In genomic region chr5:113965225-113965624, GRCh38 we compare ENCODE assay signal across 41 cellular contexts.
"Had no signal": no experiment of that assay in that cellular context is flagged by ENCODE, and none has a peak within 500 bp of the region (broad histone marks: within the 10 kb centered on the region; RNA-seq: fewer than 3 reads in every experiment).

No MANE protein-coding gene starts in this region.

- FAIRE-seq: bronchial epithelial cell, TTC549 had no signal

- H3K4me3 Mint-ChIP-seq: activated CD4-positive, alpha-beta memory T cell treated with anti-CD3 and anti-CD28 coated beads, Interleukin-2, amount 10 ng/mL, durations not matched to agents 7 days and 5 days; activated CD4-positive, alpha-beta T cell treated with anti-CD3 and anti-CD28 coated beads for 36 hours; activated CD4-positive, alpha-beta T cell treated with anti-CD3 and anti-CD28 coated beads, Interleukin-2, amount 10 ng/mL, durations not matched to agents 7 days and 5 days; activated CD8-positive, alpha-beta T cell treated with anti-CD3 and anti-CD28 coated beads, Interleukin-2, amount 10 ng/mL, durations not matched to agents 7 days and 5 days; activated naive CD4-positive, alpha-beta T cell treated with anti-CD3 and anti-CD28 coated beads, Interleukin-2, amount 10 ng/mL, durations not matched to agents 7 days and 5 days; activated naive CD4-positive, alpha-beta T cell treated with anti-CD3 and anti-CD28 coated beads, Interleukin-2, amount 50 U/mL, for 24 hours; activated naive CD8-positive, alpha-beta T cell; activated naive CD8-positive, alpha-beta T cell treated with anti-CD3 and anti-CD28 coated beads, Interleukin-2, amount 10 ng/mL, durations not matched to agents 7 days and 5 days; activated naive CD8-positive, alpha-beta T cell treated with anti-CD3 and anti-CD28 coated beads, Interleukin-2, amount 50 U/mL, for 24 hours; brain; central memory CD8-positive, alpha-beta T cell; T-helper 1 cell treated with Interleukin-12 subunit alpha and Interleukin-12 subunit beta and Interleukin-4 antibody, amounts not matched to agents 30 μg/mL and 1 μg/mL, for 36 hours; T-helper 2 cell treated with Interferon-gamma antibody and Interleukin-4, amounts not matched to agents 5 μg/mL and 100 μg/mL, for 36 hours; WTC11 had no signal

- H3K4me3 ChIP-seq: ascending aorta, cardiac muscle cell had no signal

- DNase-seq: activated CD4-positive, alpha-beta memory T cell treated with anti-CD3 and anti-CD28 coated beads, Interleukin-2, amount 10 ng/mL, durations not matched to agents 7 days and 5 days; activated CD4-positive, alpha-beta T cell treated with anti-CD3 and anti-CD28 coated beads for 1 hour; activated CD4-positive, alpha-beta T cell treated with anti-CD3 and anti-CD28 coated beads for 36 hours; activated CD4-positive, alpha-beta T cell treated with anti-CD3 and anti-CD28 coated beads for 48 hours; activated CD4-positive, alpha-beta T cell treated with anti-CD3 and anti-CD28 coated beads, Interleukin-2, amount 10 ng/mL, durations not matched to agents 7 days and 5 days; activated CD4-positive, alpha-beta T cell treated with anti-CD3 and anti-CD28 coated beads, Interleukin-2, amount 50 U/mL, for 48 hours; activated CD4-positive, CD25-positive, alpha-beta regulatory T cell; activated CD8-positive, alpha-beta memory T cell treated with anti-CD3 and anti-CD28 coated beads for 24 hours; activated CD8-positive, alpha-beta memory T cell treated with anti-CD3 and anti-CD28 coated beads, Interleukin-2, amount 50 U/mL, for 4 hours; activated CD8-positive, alpha-beta T cell treated with anti-CD3 and anti-CD28 coated beads, Interleukin-2, amount 10 ng/mL, durations not matched to agents 7 days and 5 days; activated effector memory CD4-positive, alpha-beta T cell treated with Interleukin-2 at 50 U/mL for 16 hours; activated gamma-delta T cell; activated naive CD4-positive, alpha-beta T cell treated with anti-CD3 and anti-CD28 coated beads, Interleukin-2, amount 10 ng/mL, durations not matched to agents 7 days and 5 days; activated naive CD4-positive, alpha-beta T cell treated with Interleukin-2 at 50 U/mL for 16 hours; activated naive CD8-positive, alpha-beta T cell treated with anti-CD3 and anti-CD28 coated beads, Interleukin-2, amount 10 ng/mL, durations not matched to agents 7 days and 5 days; activated naive CD8-positive, alpha-beta T cell treated with anti-CD3 and anti-CD28 coated beads, Interleukin-2, amount 50 U/mL, for 24 hours; activated T-cell treated with anti-CD3 and anti-CD28 coated beads for 4 hours; activated T-cell treated with anti-CD3 and anti-CD28 coated beads, Interleukin-2, amount 50 U/mL, for 1 hour; activated T-cell treated with anti-CD3 and anti-CD28 coated beads, Interleukin-2, amount 50 U/mL, for 48 hours; amygdala; anterior cingulate cortex; caudate nucleus; cerebellar nuclear complex; SW 1271; T-helper 1 cell; T-helper 2 cell; T-helper 9 cell; WERI-Rb-1 had no signal

- H3K9me3 ChIP-seq: ascending aorta had no signal

- H3K27ac Mint-ChIP-seq: activated CD4-positive, alpha-beta memory T cell treated with anti-CD3 and anti-CD28 coated beads, Interleukin-2, amount 10 ng/mL, durations not matched to agents 7 days and 5 days; activated CD4-positive, alpha-beta T cell treated with anti-CD3 and anti-CD28 coated beads for 36 hours; activated CD4-positive, alpha-beta T cell treated with anti-CD3 and anti-CD28 coated beads, Interleukin-2, amount 10 ng/mL, durations not matched to agents 7 days and 5 days; activated CD8-positive, alpha-beta T cell treated with anti-CD3 and anti-CD28 coated beads, Interleukin-2, amount 10 ng/mL, durations not matched to agents 7 days and 5 days; activated naive CD4-positive, alpha-beta T cell treated with anti-CD3 and anti-CD28 coated beads, Interleukin-2, amount 10 ng/mL, durations not matched to agents 7 days and 5 days; activated naive CD4-positive, alpha-beta T cell treated with anti-CD3 and anti-CD28 coated beads, Interleukin-2, amount 50 U/mL, for 24 hours; activated naive CD8-positive, alpha-beta T cell; activated naive CD8-positive, alpha-beta T cell treated with anti-CD3 and anti-CD28 coated beads, Interleukin-2, amount 10 ng/mL, durations not matched to agents 7 days and 5 days; activated naive CD8-positive, alpha-beta T cell treated with anti-CD3 and anti-CD28 coated beads, Interleukin-2, amount 50 U/mL, for 24 hours; activated T-helper 2 cell treated with anti-CD3 and anti-CD28 coated beads, Interferon-gamma antibody, Interleukin-2, Interleukin-4, amounts not matched to agents 10 μg/mL and 5 μg/mL and 100 μg/mL, durations not matched to agents 14 hours and 24 hours and 36 hours; brain; T-helper 1 cell treated with Interleukin-12 subunit alpha and Interleukin-12 subunit beta and Interleukin-4 antibody, amounts not matched to agents 30 μg/mL and 1 μg/mL, for 36 hours; T-helper 2 cell treated with Interferon-gamma antibody and Interleukin-4, amounts not matched to agents 5 μg/mL and 100 μg/mL, for 36 hours; WTC11 had no signal

- H3K4me1 Mint-ChIP-seq: activated CD4-positive, alpha-beta memory T cell treated with anti-CD3 and anti-CD28 coated beads, Interleukin-2, amount 10 ng/mL, durations not matched to agents 7 days and 5 days; activated CD4-positive, alpha-beta T cell treated with anti-CD3 and anti-CD28 coated beads for 36 hours; activated CD4-positive, alpha-beta T cell treated with anti-CD3 and anti-CD28 coated beads, Interleukin-2, amount 10 ng/mL, durations not matched to agents 7 days and 5 days; activated naive CD4-positive, alpha-beta T cell treated with anti-CD3 and anti-CD28 coated beads, Interleukin-2, amount 10 ng/mL, durations not matched to agents 7 days and 5 days; activated naive CD4-positive, alpha-beta T cell treated with anti-CD3 and anti-CD28 coated beads, Interleukin-2, amount 50 U/mL, for 24 hours; activated naive CD8-positive, alpha-beta T cell treated with anti-CD3 and anti-CD28 coated beads, Interleukin-2, amount 10 ng/mL, durations not matched to agents 7 days and 5 days; activated naive CD8-positive, alpha-beta T cell treated with anti-CD3 and anti-CD28 coated beads, Interleukin-2, amount 50 U/mL, for 24 hours; brain; central memory CD8-positive, alpha-beta T cell had no signal

- H3K36me3 ChIP-seq: ascending aorta, cardiac muscle cell, WERI-Rb-1 had no signal

- H3K27ac ChIP-seq: ascending aorta, cardiac muscle cell, WERI-Rb-1 had no signal

- H3K4me1 ChIP-seq: ascending aorta had no signal

- H3K36me3 Mint-ChIP-seq: activated naive CD4-positive, alpha-beta T cell treated with anti-CD3 and anti-CD28 coated beads, Interleukin-2, amount 10 ng/mL, durations not matched to agents 7 days and 5 days; activated naive CD4-positive, alpha-beta T cell treated with anti-CD3 and anti-CD28 coated beads, Interleukin-2, amount 50 U/mL, for 24 hours; activated naive CD8-positive, alpha-beta T cell; activated naive CD8-positive, alpha-beta T cell treated with anti-CD3 and anti-CD28 coated beads, Interleukin-2, amount 10 ng/mL, durations not matched to agents 7 days and 5 days; brain; WTC11 had no signal

- H3K27me3 Mint-ChIP-seq: activated CD4-positive, alpha-beta memory T cell treated with anti-CD3 and anti-CD28 coated beads, Interleukin-2, amount 10 ng/mL, durations not matched to agents 7 days and 5 days; activated CD4-positive, alpha-beta T cell treated with anti-CD3 and anti-CD28 coated beads for 36 hours; activated CD4-positive, alpha-beta T cell treated with anti-CD3 and anti-CD28 coated beads, Interleukin-2, amount 10 ng/mL, durations not matched to agents 7 days and 5 days; activated naive CD4-positive, alpha-beta T cell treated with anti-CD3 and anti-CD28 coated beads, Interleukin-2, amount 10 ng/mL, durations not matched to agents 7 days and 5 days; activated naive CD4-positive, alpha-beta T cell treated with anti-CD3 and anti-CD28 coated beads, Interleukin-2, amount 50 U/mL, for 24 hours; activated naive CD8-positive, alpha-beta T cell; activated naive CD8-positive, alpha-beta T cell treated with anti-CD3 and anti-CD28 coated beads, Interleukin-2, amount 10 ng/mL, durations not matched to agents 7 days and 5 days; activated naive CD8-positive, alpha-beta T cell treated with anti-CD3 and anti-CD28 coated beads, Interleukin-2, amount 50 U/mL, for 24 hours; central memory CD8-positive, alpha-beta T cell had no signal

- ATAC-seq: activated CD4-positive, alpha-beta T cell treated with anti-CD3 and anti-CD28 coated beads for 36 hours; activated CD4-positive, CD25-positive, alpha-beta regulatory T cell treated with anti-CD3 and anti-CD28 coated beads, Interleukin-2, amount 50 U/mL, for 24 hours; activated CD8-positive, alpha-beta T cell treated with anti-CD3 and anti-CD28 coated beads, Interleukin-2, amount 10 ng/mL, durations not matched to agents 7 days and 5 days; activated naive CD8-positive, alpha-beta T cell treated with anti-CD3 and anti-CD28 coated beads, Interleukin-2, amount 50 U/mL, for 24 hours; WTC11 had no signal

- H3K9me3 Mint-ChIP-seq: activated CD4-positive, alpha-beta T cell treated with anti-CD3 and anti-CD28 coated beads, Interleukin-2, amount 10 ng/mL, durations not matched to agents 7 days and 5 days; activated naive CD4-positive, alpha-beta T cell treated with anti-CD3 and anti-CD28 coated beads, Interleukin-2, amount 10 ng/mL, durations not matched to agents 7 days and 5 days; activated naive CD8-positive, alpha-beta T cell treated with anti-CD3 and anti-CD28 coated beads, Interleukin-2, amount 10 ng/mL, durations not matched to agents 7 days and 5 days; T-helper 2 cell treated with Interferon-gamma antibody and Interleukin-4, amounts not matched to agents 5 μg/mL and 100 μg/mL, for 36 hours; WTC11 had no signal

- H3K27me3 ChIP-seq: ascending aorta, cardiac muscle cell had no signal
